In genomic region chr1:14889937-14890440, GRCh38 we compare ENCODE assay signal across 29 cellular contexts.
"Had no signal": no experiment of that assay in that cellular context is flagged by ENCODE, and none has a peak within 500 bp of the region (broad histone marks: within the 10 kb centered on the region; RNA-seq: fewer than 3 reads in every experiment).

No MANE protein-coding gene starts in this region.

- H3K4me1 Mint-ChIP-seq: immature natural killer cell; naive B cell; stimulated activated naive CD8-positive, alpha-beta T cell treated with anti-CD3 and anti-CD28 coated beads, Interleukin-15, amount 100 ng/mL, for 72 hours had no signal

- H3K27ac Mint-ChIP-seq: dendritic cell treated with granulocyte-macrophage colony-stimulating factor and Interleukin-4, amounts not matched to agents 40 ng/mL and 50 ng/mL, for 4 days; endodermal cell; immature natural killer cell; mesothelial cell of epicardium; naive B cell; natural killer cell treated with Interleukin-12 subunit alpha and Interleukin-12 subunit beta and Interleukin-15 and Interleukin-18, amount 100 ng/mL, for 72 hours; stimulated activated naive CD8-positive, alpha-beta T cell treated with anti-CD3 and anti-CD28 coated beads, Interleukin-15, amount 100 ng/mL, for 72 hours had no signal

- H3K9me3 Mint-ChIP-seq: dendritic cell treated with granulocyte-macrophage colony-stimulating factor and Interleukin-4, amounts not matched to agents 40 ng/mL and 50 ng/mL, for 4 days; endodermal cell; immature natural killer cell; mesothelial cell of epicardium; natural killer cell treated with Interleukin-12 subunit alpha and Interleukin-12 subunit beta and Interleukin-15 and Interleukin-18, amount 100 ng/mL, for 72 hours; stimulated activated naive CD8-positive, alpha-beta T cell treated with anti-CD3 and anti-CD28 coated beads, Interleukin-15, amount 100 ng/mL, for 72 hours had no signal

- H3K4me3 Mint-ChIP-seq: dendritic cell treated with granulocyte-macrophage colony-stimulating factor and Interleukin-4, amounts not matched to agents 40 ng/mL and 50 ng/mL, for 4 days; endodermal cell; immature natural killer cell; mesothelial cell of epicardium; naive B cell; natural killer cell treated with Interleukin-12 subunit alpha and Interleukin-12 subunit beta and Interleukin-15 and Interleukin-18, amount 100 ng/mL, for 72 hours; stimulated activated naive CD8-positive, alpha-beta T cell treated with anti-CD3 and anti-CD28 coated beads, Interleukin-15, amount 100 ng/mL, for 72 hours had no signal

- DNase-seq: colonic mucosa; effector CD8-positive, alpha-beta T cell; endodermal cell; foreskin fibroblast; heart right ventricle; hypothalamus; immature natural killer cell; kidney; mesenchymal stem cell; mucosa of descending colon; naive B cell; occipital lobe; ovary; stimulated activated CD4-positive, alpha-beta T cell treated with anti-CD3 and anti-CD28 coated beads, Interleukin-12 subunit alpha, Interleukin-12 subunit beta, amount 100 ng/mL, for 4 hours; stimulated activated CD4-positive, alpha-beta T cell treated with anti-CD3 and anti-CD28 coated beads, Interleukin-1b, Interleukin-23, amount 100 ng/mL, for 48 hours; stimulated activated CD4-positive, alpha-beta T cell treated with anti-CD3 and anti-CD28 coated beads, Interleukin-4, amount 100 ng/mL, for 1 hour; stimulated activated CD8-positive, alpha-beta memory T cell treated with anti-CD3 and anti-CD28 coated beads, Interleukin-4, amount 100 ng/mL, for 48 hours; stimulated activated naive CD4-positive, alpha-beta T cell; stimulated activated naive CD8-positive, alpha-beta T cell treated with anti-CD3 and anti-CD28 coated beads, Interleukin-15, amount 100 ng/mL, for 72 hours; transverse colon; upper lobe of right lung; uterus had no signal

- ATAC-seq: esophagus mucosa; gastroesophageal sphincter; heart right ventricle; left lobe of liver; mucosa of descending colon; natural killer cell treated with Interleukin-12 subunit alpha and Interleukin-12 subunit beta and Interleukin-15 and Interleukin-18, amount 100 ng/mL, for 72 hours; sciatic nerve; stimulated activated naive CD8-positive, alpha-beta T cell treated with anti-CD3 and anti-CD28 coated beads, Interleukin-15, amount 100 ng/mL, for 72 hours; upper lobe of right lung had no signal

- H3K36me3 Mint-ChIP-seq: immature natural killer cell; mesothelial cell of epicardium; naive B cell; natural killer cell treated with Interleukin-12 subunit alpha and Interleukin-12 subunit beta and Interleukin-15 and Interleukin-18, amount 100 ng/mL, for 72 hours had no signal
